ENCODE assay signal across 13 cellular contexts in genomic region chr22:27241430-27242110, GRCh38.
A peak's percentile ranks its signal among the peaks of the same experiment; 100 is the strongest.
DNase-seq lines count a peak whose midpoint lies in the region; ATAC-seq, FAIRE-seq and TF ChIP-seq lines count a peak whose summit lies in the region.
"Had no signal": no experiment of that assay in that cellular context is flagged by ENCODE, and none has a peak within 500 bp of the region (broad histone marks: within the 10 kb centered on the region; RNA-seq: fewer than 3 reads in every experiment).

No MANE protein-coding gene starts in this region.

- FAIRE-seq in HepG2 (lab: Jason Lieb, UNC) = no peak

- no peak overlapping the region for H3K4me2 ChIP-seq in HepG2 (ENCODE audit: low read depth, low read length)

- no peak overlapping the region for H2AFZ ChIP-seq in HepG2 (ENCODE audit: low read length)

- TF ChIP-seq CTCF in HepG2 (CRISPR knock-in tag; IDR thresholded peaks at IDR 0.05) (no peak), thyroid gland (IDR thresholded peaks at IDR 0.05) (no peak), left lung (IDR thresholded peaks at IDR 0.05) (no peak)

- in situ Hi-C loops in HepG2 (cut with HindIII; ENCODE audit: extremely low pct_ligation_motif_present, low pct_unique_long_range_greater_than_20kb) = no loop called here

- H3K4me3 ChIP-seq in HepG2 (replicated peaks in 1 of 3; ENCODE audit: insufficient read depth in 1 of 3, low read depth in 2 of 3, low read length in 3 of 3) = no peak overlapping the region
- no peak overlapping the region for H3K4me3 ChIP-seq in thyroid gland (replicated peaks in 1 of 3)
- H3K4me3 ChIP-seq in left lung = no peak overlapping the region
- H3K4me3 ChIP-seq: esophagus squamous epithelium had no signal

- TF ChIP-seq POLR2A in HepG2 (IDR thresholded peaks at IDR 0.05; ENCODE audit: insufficient read depth in 1 of 2, low read depth in 2 of 2, low read length in 2 of 2) = no peak
- no peak for TF ChIP-seq POLR2A in thyroid gland (IDR thresholded peaks at IDR 0.05)

- no peak for TF ChIP-seq RAD21 in HepG2 (CRISPR knock-in tag; IDR thresholded peaks at IDR 0.05)

- H3K27me3 ChIP-seq in HepG2 (ENCODE audit: control insufficient read depth in 1 of 2, insufficient read depth in 2 of 2, low read length in 2 of 2) (peaks cover 0 to 4% of the 10 kb centered on the region in 2 experiments; a peak in 1 of 5 replicates), thyroid gland (no peaks in the 10 kb centered on the region), left lung (peaks cover 0 to 6% of the 10 kb centered on the region in 2 donors)

- WGBS in HepG2 (ENCODE audit: low lambda C conversion rate) = 70% methylated on average over 3 of the region's 6 CpGs
- 60 to 71% methylated on average over 5 to 6 of the region's 6 CpGs for WGBS in thyroid gland, 2 donors

- no peaks in the 10 kb centered on the region for H3K79me2 ChIP-seq in HepG2 (ENCODE audit: insufficient read depth, low read length)

- no peak overlapping the region for H3K9ac ChIP-seq in HepG2 (ENCODE audit: insufficient read depth, low read depth, low read length)

- H3K36me3 ChIP-seq in HepG2 (replicated peaks in 1 of 2; ENCODE audit: control insufficient read depth in 1 of 2, insufficient read depth in 2 of 2, low read length in 2 of 2) (no peaks in the 10 kb centered on the region), thyroid gland (no peaks in the 10 kb centered on the region), left lung (no peaks in the 10 kb centered on the region)
- H3K36me3 ChIP-seq: esophagus squamous epithelium had no signal

- no peaks in the 10 kb centered on the region for H4K20me1 ChIP-seq in HepG2 (ENCODE audit: insufficient read depth, low read length)

- ATAC-seq in HepG2 = peak; percentile 29; the same call in 2 of the 3 replicates
- ATAC-seq in GM21360 (IDR thresholded peaks at IDR 0.05; ENCODE audit: unreplicated experiment) = no peak
- no peak for ATAC-seq in left lung
- ATAC-seq: stimulated activated naive CD8-positive, alpha-beta T cell treated with anti-CD3 and anti-CD28 coated beads, Interleukin-15, Interleukin-2, amounts not matched to agents 100 U/mL and 50 U/mL, for 24 hours had no signal

- H3K9me3 ChIP-seq in HepG2 (ENCODE audit: low read length) (peaks cover 8% of the 10 kb centered on the region; the same call in 1 of the 2 replicates), thyroid gland (no peaks in the 10 kb centered on the region), left lung (no peaks in the 10 kb centered on the region)
- H3K9me3 ChIP-seq: esophagus squamous epithelium had no signal

- BruUV-seq in HepG2 (replicated peaks; lab: Mats Ljungman, UMichigan) = no TSS peak

- peak; percentile 39 for DNase-seq in NCI-H1694 (lab: John Stamatoyannopoulos, UW)
- DNase-seq in cerebellar cortex (ENCODE audit: low spot score) = peak; percentile 2
- DNase-seq in HepG2 (ENCODE audit: low spot score) = no peak
- DNase-seq in thyroid gland = peak; percentile 76 to 78
- DNase-seq in DMS53 treated with DMSO at 0.1 percent for 48 hours (lab: John Stamatoyannopoulos, UW; ENCODE audit: unreplicated experiment) = no peak
- no peak for DNase-seq in iPS-NIHi11 (ENCODE audit: low spot score)
- DNase-seq in left lung = no peak
- DNase-seq: EL; esophagus squamous epithelium; HCEC 1CT; mesendoderm; stimulated activated naive CD8-positive, alpha-beta T cell treated with anti-CD3 and anti-CD28 coated beads, Interleukin-15, Interleukin-2, amounts not matched to agents 100 U/mL and 50 U/mL, for 24 hours had no signal

- POLR2A ChIA-PET in HepG2 (lab: Yijun Ruan, JAX) = no interaction called here

- no peaks in the 10 kb centered on the region for H3K4me1 ChIP-seq in HepG2 (ENCODE audit: insufficient read depth, low read length)
- H3K4me1 ChIP-seq in thyroid gland = peaks cover 4 to 16% of the 10 kb centered on the region in 2 donors
- H3K4me1 ChIP-seq in left lung = no peaks in the 10 kb centered on the region

- intact Hi-C loops in HepG2 (cut with micrococcal nuclease; ENCODE audit: unreplicated experiment) (no loop called here), thyroid gland (cut with DNase I) (no loop called here), left lung (cut with DNase I) (no loop called here)

- H3K27ac ChIP-seq in HepG2 (ENCODE audit: extremely low read length, insufficient read depth, low read length) = no peak overlapping the region
- H3K27ac ChIP-seq in thyroid gland = peak overlapping the region in 2 of 3 donors; percentile 26 to 43
- H3K27ac ChIP-seq in left lung = no peak overlapping the region
- H3K27ac ChIP-seq: esophagus squamous epithelium had no signal

- no peak for TF ChIP-seq EP300 in HepG2 (IDR thresholded peaks at IDR 0.05; ENCODE audit: low read depth in 2 of 2, low read length in 2 of 2)
- no peak for TF ChIP-seq EP300 in HepG2 (CRISPR knock-in tag; IDR thresholded peaks at IDR 0.05; ENCODE audit: borderline replicate concordance)

- CTCF ChIA-PET in HepG2 (lab: Yijun Ruan, JAX; ENCODE audit: low intra/inter-chr PET ratio, low total read pairs) = no interaction called here

TF ChIP-seq in HepG2, 621 proteins besides CTCF, POLR2A, EP300 and RAD21:
- no peak for TF ChIP-seq SRSF1 (optimal IDR thresholded peaks at IDR 0.05; ENCODE audit: low read depth, low read length)
- TF ChIP-seq ZNF549 (CRISPR knock-in tag; IDR thresholded peaks at IDR 0.05) = no peak
- no peak for TF ChIP-seq RARA (CRISPR knock-in tag; IDR thresholded peaks at IDR 0.05)
- TF ChIP-seq ZNF780A (CRISPR knock-in tag; IDR thresholded peaks at IDR 0.05) = no peak
- no peak for TF ChIP-seq HMG20A (CRISPR knock-in tag; IDR thresholded peaks at IDR 0.05; ENCODE audit: borderline replicate concordance)
- TF ChIP-seq ZC3H4 (CRISPR knock-in tag; IDR thresholded peaks at IDR 0.05; ENCODE audit: borderline replicate concordance) = no peak
- TF ChIP-seq PAXIP1 (CRISPR knock-in tag; conservative IDR thresholded peaks at IDR 0.05) = no peak
- TF ChIP-seq ZNF768 (CRISPR knock-in tag; IDR thresholded peaks at IDR 0.05) = peak; percentile 39; the same call in 1 of the 2 replicates

Comparison
In these comparisons a context has a peak if more than half of its experiments do, and no peak if none do; other contexts are left out.
1. DNase-seq: peak in NCI-H1694 (single experiment), cerebellar cortex (single experiment) and thyroid gland (2 of 2); none in HepG2 (single experiment), DMS53 treated with DMSO at 0.1 percent for 48 hours (single experiment), iPS-NIHi11 (single experiment) and left lung (0 of 2).
2. H3K27ac ChIP-seq: peak in thyroid gland (2 of 3); none in HepG2 (single experiment) and left lung (0 of 2).